Comparison of ENCODE assay signal across 19 cellular contexts in the genomic region with DNA sequence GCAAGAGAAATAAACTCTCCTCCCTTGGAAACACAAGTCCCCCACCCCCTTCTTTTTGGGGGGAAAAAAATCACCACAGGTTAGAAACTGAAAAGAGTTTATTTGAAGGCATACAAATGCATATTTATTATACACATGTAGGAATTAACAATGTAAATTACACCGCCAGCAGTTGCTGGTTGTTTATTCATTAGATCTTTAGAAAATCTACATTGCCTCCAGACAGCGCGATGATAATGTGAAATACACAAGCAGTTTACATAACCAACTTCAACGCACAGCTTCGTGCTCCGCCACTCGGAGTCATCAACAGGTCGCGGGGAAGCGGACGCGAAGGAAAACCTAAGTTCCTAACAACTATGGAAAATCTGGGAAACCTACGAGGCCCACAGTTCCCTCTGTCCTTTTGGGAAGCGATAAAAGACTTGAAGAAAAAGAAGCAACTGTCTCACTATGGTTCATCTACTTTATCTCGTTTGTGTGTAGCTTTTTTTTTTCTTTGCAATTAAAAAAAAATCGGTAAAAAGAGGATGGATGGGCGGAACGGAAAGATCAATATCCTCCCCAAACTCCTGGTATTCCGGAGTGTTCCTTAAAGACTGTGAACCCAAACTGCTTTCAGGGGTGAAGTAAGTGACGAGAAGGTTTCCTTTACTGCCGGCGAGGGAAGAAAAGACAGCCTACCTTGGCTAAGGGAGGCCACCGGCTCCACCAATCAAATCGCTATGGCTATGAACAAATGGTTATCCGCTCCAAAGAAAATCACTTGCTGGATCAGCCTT. TPM values are rescaled to one million over a fixed set of nuclear protein-coding genes. Genes with fewer than 3 reads are reported as not detected.
DNase-seq lines count a peak whose midpoint lies in the region; ATAC-seq, FAIRE-seq and TF ChIP-seq lines count a peak whose summit lies in the region.
"Had no signal": no experiment of that assay in that cellular context is flagged by ENCODE, and none has a peak within 500 bp of the region (broad histone marks: within the 10 kb centered on the region; RNA-seq: fewer than 3 reads in every experiment).

No MANE protein-coding gene starts in this region.

- WGBS in A549 (ENCODE audit: missing lambda C conversion rate) = 51% methylated on average over 25 of the region's 25 CpGs

- peaks cover 87% of the 10 kb centered on the region for H3K27me3 Mint-ChIP-seq in activated CD8-positive, alpha-beta T cell treated with anti-CD3 and anti-CD28 coated beads, Interleukin-2, amount 10 ng/mL, durations not matched to agents 7 days and 5 days (ENCODE audit: low read depth)

- H3K36me3 Mint-ChIP-seq in activated CD8-positive, alpha-beta T cell treated with anti-CD3 and anti-CD28 coated beads, Interleukin-2, amount 10 ng/mL, durations not matched to agents 7 days and 5 days (ENCODE audit: low read depth) = peaks cover 8% of the 10 kb centered on the region
- H3K36me3 Mint-ChIP-seq: brain had no signal

- no peak for ATAC-seq in A549
- no peak for ATAC-seq in activated CD8-positive, alpha-beta T cell treated with anti-CD3 and anti-CD28 coated beads, Interleukin-2, amount 10 ng/mL, durations not matched to agents 7 days and 5 days

- no peak for TF ChIP-seq POLR2A in A549 (IDR thresholded peaks at IDR 0.05; ENCODE audit: low read length)

- H3K27ac Mint-ChIP-seq in activated CD8-positive, alpha-beta T cell treated with anti-CD3 and anti-CD28 coated beads, Interleukin-2, amount 10 ng/mL, durations not matched to agents 7 days and 5 days = peak overlapping the region; percentile 34
- H3K27ac Mint-ChIP-seq: brain, memory B cell had no signal

- H3K4me1 ChIP-seq in A549 = peaks cover 23% of the 10 kb centered on the region
- H3K4me1 ChIP-seq in BE2C = no peaks in the 10 kb centered on the region
- H3K4me1 ChIP-seq: uterus had no signal

- TF ChIP-seq CTCF in A549 (IDR thresholded peaks at IDR 0.05) = no peak
- no peak for TF ChIP-seq CTCF in BE2C (IDR thresholded peaks at IDR 0.05; ENCODE audit: low read depth, low read length)

- peaks cover 68% of the 10 kb centered on the region for H3K4me1 Mint-ChIP-seq in activated CD8-positive, alpha-beta T cell treated with anti-CD3 and anti-CD28 coated beads, Interleukin-2, amount 10 ng/mL, durations not matched to agents 7 days and 5 days (ENCODE audit: low read depth)

- TF ChIP-seq RAD21 in A549 (conservative IDR thresholded peaks at IDR 0.05 in 1 of 2, IDR thresholded peaks at IDR 0.05 in 1 of 2) = no peak

- TF ChIP-seq EP300 in A549 (IDR thresholded peaks at IDR 0.05) = no peak

- peak overlapping the region; percentile 81 for H3K4me3 Mint-ChIP-seq in activated CD8-positive, alpha-beta T cell treated with anti-CD3 and anti-CD28 coated beads, Interleukin-2, amount 10 ng/mL, durations not matched to agents 7 days and 5 days

- no peaks in the 10 kb centered on the region for H3K9me3 ChIP-seq in A549
- no peaks in the 10 kb centered on the region for H3K9me3 ChIP-seq in iPS-18c (ENCODE audit: control insufficient read depth, insufficient read depth, low read length)
- H3K9me3 ChIP-seq in BE2C = no peaks in the 10 kb centered on the region
- H3K9me3 ChIP-seq: uterus had no signal

- H3K27ac ChIP-seq in A549 = no peak overlapping the region
- H3K27ac ChIP-seq: skin epidermis, uterus had no signal

- FAIRE-seq in A549 (lab: Jason Lieb, UNC) = no peak

- no peak overlapping the region for H3K4me3 ChIP-seq in A549
- peak overlapping the region; percentile 55; the same call in 1 of the 2 replicates for H3K4me3 ChIP-seq in iPS-18c (ENCODE audit: insufficient read depth, low read depth, low read length)
- H3K4me3 ChIP-seq in BE2C (ENCODE audit: low read depth, low read length) = no peak overlapping the region
- H3K4me3 ChIP-seq: skin epidermis, uterus had no signal

- POLR2A ChIA-PET in A549 (lab: Yijun Ruan, JAX) = no interaction called here
- POLR2A ChIA-PET in activated CD8-positive, alpha-beta T cell treated with anti-CD3 and anti-CD28 coated beads, Interleukin-2, amount 10 ng/mL, durations not matched to agents 7 days and 5 days (lab: Charles Lee) = interaction anchor here (0.7 to 1.0 kb wide), 2 partner anchors 9 to 132 kb away, joined by 3 read pairs; a partner anchor contains a TSS

- DNase-seq in A549 (ENCODE audit: low read depth in 1 of 2, low spot score in 1 of 2) (no peak), DMS53 treated with DMSO at 0.1 percent for 48 hours (lab: John Stamatoyannopoulos, UW; ENCODE audit: unreplicated experiment) (peak; percentile 58), epidermal melanocyte (ENCODE audit: insufficient read length, low spot score) (no peak), Kasumi-1 (lab: John Stamatoyannopoulos, UW) (no peak), BE2C (no peak), UCSD-AML1 (lab: John Stamatoyannopoulos, UW; ENCODE audit: unreplicated experiment) (no peak)
- DNase-seq in activated CD8-positive, alpha-beta T cell treated with anti-CD3 and anti-CD28 coated beads, Interleukin-2, amount 10 ng/mL, durations not matched to agents 7 days and 5 days = no peak
- DNase-seq: activated CD4-positive, alpha-beta T cell treated with anti-CD3 and anti-CD28 coated beads, Interleukin-2, amount 50 U/mL, for 4 hours; AML-193; NCI-H1105; NCI-H2171; stimulated activated naive CD4-positive, alpha-beta T cell treated with Interleukin-2 at 50 U/mL for 16 hours; T-helper 9 cell; uterus had no signal

- H3K4me2 ChIP-seq in A549 = no peak overlapping the region; the same call in 2 of the 3 replicates

- no peaks in the 10 kb centered on the region for H3K36me3 ChIP-seq in BE2C
- H3K36me3 ChIP-seq: uterus had no signal

- H3K9me3 Mint-ChIP-seq in activated CD8-positive, alpha-beta T cell treated with anti-CD3 and anti-CD28 coated beads, Interleukin-2, amount 10 ng/mL, durations not matched to agents 7 days and 5 days (ENCODE audit: insufficient read depth) = no peaks in the 10 kb centered on the region
- H3K9me3 Mint-ChIP-seq: memory B cell had no signal

- CTCF ChIA-PET in A549 (lab: Yijun Ruan, JAX) = no interaction called here
- CTCF ChIA-PET in activated CD8-positive, alpha-beta T cell treated with anti-CD3 and anti-CD28 coated beads, Interleukin-2, amount 10 ng/mL, durations not matched to agents 7 days and 5 days (lab: Charles Lee) = interaction anchor here (1.0 to 11.5 kb wide), 8 partner anchors 8 to 184 kb away, joined by 3 to 110 read pairs (median 8); a partner anchor contains a TSS

- H3K27me3 ChIP-seq in BE2C = peaks cover 100% of the 10 kb centered on the region

TF ChIP-seq in A549, 52 proteins besides CTCF, POLR2A, EP300 and RAD21:
- peak; percentile 96 for TF ChIP-seq RNF2 (IDR thresholded peaks at IDR 0.05; ENCODE audit: borderline replicate concordance, low read depth)
- TF ChIP-seq CEBPB (IDR thresholded peaks at IDR 0.05) = no peak
- no peak for TF ChIP-seq ZC3H11A (IDR thresholded peaks at IDR 0.05)
- TF ChIP-seq ZFP36 (IDR thresholded peaks at IDR 0.05; ENCODE audit: borderline replicate concordance, partially characterized antibody) = peak; percentile 35
- TF ChIP-seq CBX8 (IDR thresholded peaks at IDR 0.05) = peak; percentile 97

RNA-seq across cellular contexts. Expression of a gene that starts 8.4 kb away (rescaled TPM):
- not detected in 2 replicates for polyA plus RNA-seq in A549 (2011; rRNA removed)
- polyA plus RNA-seq in A549 (2012; cell fraction: cytosol; rRNA removed) = not detected in 2 replicates
- polyA plus RNA-seq in A549 (2012; cell fraction: nucleus; rRNA removed) = not detected in 2 replicates
- polyA plus RNA-seq in A549 (2017; fragmentation: RNase III; extraction: RNeasy Plus Mini Kit Qiagen cat#74134 plus additional on column Dnase treatment) = not detected in 3 replicates
- polyA minus RNA-seq in A549 (2011; rRNA and poly(A)+ RNA removed) = not detected in 2 replicates
- under 1 TPM; 0.50 to 0.52 TPM for total RNA-seq in activated CD8-positive, alpha-beta T cell treated with anti-CD3 and anti-CD28 coated beads, Interleukin-2, amount 10 ng/mL, durations not matched to agents 7 days and 5 days
- polyA plus RNA-seq in BE2C (2012; ENCODE audit: insufficient read depth, insufficient read length, low read depth) = not detected
- total RNA-seq: omental fat pad, uterus had no signal
